15 cellular contexts compared by ENCODE assay signal in the genomic region with DNA sequence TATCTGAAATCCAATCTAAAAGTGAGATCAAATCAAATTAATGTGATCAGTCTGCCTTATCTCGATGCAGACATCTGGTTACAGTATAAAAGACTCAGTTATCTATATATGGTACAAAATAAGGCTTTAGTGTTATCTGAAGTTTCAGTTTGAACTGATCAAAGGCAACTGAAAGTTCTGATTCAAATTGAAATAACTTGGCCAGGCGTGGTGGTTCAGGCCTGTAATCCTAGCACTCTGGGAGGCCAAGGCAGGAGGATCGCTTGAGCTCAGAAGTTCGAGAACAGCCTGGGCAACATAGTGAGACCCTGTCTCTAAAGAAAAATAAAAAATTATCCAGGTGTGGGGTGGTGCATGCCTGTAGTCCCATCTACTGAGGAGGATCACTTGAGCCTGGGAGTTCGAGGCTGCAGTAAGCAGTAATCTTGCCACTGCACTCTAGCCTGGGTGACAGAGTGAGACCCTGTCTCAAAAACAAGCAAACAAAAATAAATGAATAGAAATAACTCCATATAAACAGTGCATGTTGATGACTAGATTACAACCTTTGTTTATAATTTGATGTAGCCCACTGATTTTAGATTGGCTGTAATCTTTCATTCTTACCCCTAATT. TPM values are rescaled to one million over a fixed set of nuclear protein-coding genes. Genes with fewer than 3 reads are reported as not detected.
DNase-seq lines count a peak whose midpoint lies in the region; ATAC-seq, FAIRE-seq and TF ChIP-seq lines count a peak whose summit lies in the region.
"Not testable (repeated sequence)": the region's sequence is repeated elsewhere in the genome, so short reads cannot be mapped to it uniquely, and the experiment has no call there.
"Had no signal": no experiment of that assay in that cellular context is flagged by ENCODE, and none has a peak within 500 bp of the region (broad histone marks: within the 10 kb centered on the region; RNA-seq: fewer than 3 reads in every experiment).

No MANE protein-coding gene starts in this region.

- H2AFZ ChIP-seq in MM.1S (ENCODE audit: low read length) = not testable (repeated sequence)

- peaks cover 100% of the 10 kb centered on the region for H3K79me2 ChIP-seq in MM.1S (ENCODE audit: low read length)

- not testable (repeated sequence) for H3K9me2 ChIP-seq in MM.1S (replicated peaks; ENCODE audit: insufficient read depth, low read length)

- ATAC-seq in GM18909 (IDR thresholded peaks at IDR 0.05; ENCODE audit: poor library complexity, unreplicated experiment) (peak; percentile 80), GM21515 (IDR thresholded peaks at IDR 0.05; ENCODE audit: unreplicated experiment) (peak; percentile 58), HG02798 (IDR thresholded peaks at IDR 0.05; ENCODE audit: poor library complexity, unreplicated experiment) (peak; percentile 72), HG03196 (IDR thresholded peaks at IDR 0.05; ENCODE audit: unreplicated experiment) (peak; percentile 72)
- peak; percentile 27 to 32 for ATAC-seq in activated T-cell treated with anti-CD3 and anti-CD28 coated beads, Interleukin-2, amount 50 U/mL, for 4 hours
- peak; percentile 58 for ATAC-seq in stimulated activated memory B cell treated with anti-CD40 and anti-IgM and Interleukin-4, amounts not matched to agents 10 μg/mL and 1 μg/mL and 100 μg/mL, for 72 hours

- H3K4me1 ChIP-seq in MM.1S (ENCODE audit: low read length) = peaks cover 20% of the 10 kb centered on the region

- not testable (repeated sequence) for TF ChIP-seq CTCF in MM.1S (IDR thresholded peaks at IDR 0.05; ENCODE audit: low read length)

- not testable (repeated sequence) for H4K20me1 ChIP-seq in MM.1S (ENCODE audit: insufficient read depth, low read length)

- not testable (repeated sequence) for H3K4me3 Mint-ChIP-seq in activated T-cell treated with anti-CD3 and anti-CD28 coated beads, Interleukin-2, amount 50 U/mL, for 4 hours
- peak overlapping the region; percentile 36 for H3K4me3 Mint-ChIP-seq in stimulated activated memory B cell treated with anti-CD40 and anti-IgM and Interleukin-4, amounts not matched to agents 10 μg/mL and 1 μg/mL and 100 μg/mL, for 72 hours

- DNase-seq in GM12891 (ENCODE audit: insufficient read length, low spot score); activated T-cell treated with anti-CD3 and anti-CD28 coated beads, Interleukin-2, amount 50 U/mL, for 4 hours: not testable (repeated sequence)
- peak; percentile 80 for DNase-seq in MM.1S

- H3K9me3 ChIP-seq in MM.1S (replicated peaks; ENCODE audit: insufficient read depth, low read length) = not testable (repeated sequence)

- not testable (repeated sequence) for H3K4me1 Mint-ChIP-seq in activated T-cell treated with anti-CD3 and anti-CD28 coated beads, Interleukin-2, amount 50 U/mL, for 4 hours (ENCODE audit: low read depth)
- H3K4me1 Mint-ChIP-seq in stimulated activated memory B cell treated with anti-CD40 and anti-IgM and Interleukin-4, amounts not matched to agents 10 μg/mL and 1 μg/mL and 100 μg/mL, for 72 hours = peaks cover 40% of the 10 kb centered on the region

- H3K36me3 Mint-ChIP-seq in activated T-cell treated with anti-CD3 and anti-CD28 coated beads, Interleukin-2, amount 50 U/mL, for 4 hours (ENCODE audit: insufficient read depth) = not testable (repeated sequence)
- peaks cover 40% of the 10 kb centered on the region for H3K36me3 Mint-ChIP-seq in stimulated activated memory B cell treated with anti-CD40 and anti-IgM and Interleukin-4, amounts not matched to agents 10 μg/mL and 1 μg/mL and 100 μg/mL, for 72 hours

- peak overlapping the region; percentile 51 for H3K9ac ChIP-seq in MM.1S (ENCODE audit: low read length)

- peak overlapping the region; percentile 68 for H3K4me3 ChIP-seq in MM.1S (ENCODE audit: low read length)

- TF ChIP-seq POLR2A in GM12891 (IDR thresholded peaks at IDR 0.05; ENCODE audit: low read depth, low read length) = not testable (repeated sequence)

- peak overlapping the region; percentile 32 for H3K27ac Mint-ChIP-seq in stimulated activated memory B cell treated with anti-CD40 and anti-IgM and Interleukin-4, amounts not matched to agents 10 μg/mL and 1 μg/mL and 100 μg/mL, for 72 hours

- H3K27me3 ChIP-seq in MM.1S (replicated peaks; ENCODE audit: insufficient read depth, low read length) = not testable (repeated sequence)

- peak overlapping the region; percentile 77 for H3K4me2 ChIP-seq in MM.1S (ENCODE audit: low read depth, low read length)

- H3F3A ChIP-seq in MM.1S (ENCODE audit: insufficient read depth, low read length) = peaks cover 90% of the 10 kb centered on the region

- H3K36me3 ChIP-seq in MM.1S (replicated peaks; ENCODE audit: insufficient read depth, low read length) = peaks cover 59% of the 10 kb centered on the region

- peak; percentile 80 for FAIRE-seq in GM12891 (lab: Jason Lieb, UNC)

- peak overlapping the region; percentile 73 for H3K27ac ChIP-seq in MM.1S (ENCODE audit: low read length)

- not testable (repeated sequence) for H3K27me3 Mint-ChIP-seq in activated T-cell treated with anti-CD3 and anti-CD28 coated beads, Interleukin-2, amount 50 U/mL, for 4 hours (ENCODE audit: low read depth); stimulated activated memory B cell treated with anti-CD40 and anti-IgM and Interleukin-4, amounts not matched to agents 10 μg/mL and 1 μg/mL and 100 μg/mL, for 72 hours

- not testable (repeated sequence) for H3K9me3 Mint-ChIP-seq in activated T-cell treated with anti-CD3 and anti-CD28 coated beads, Interleukin-2, amount 50 U/mL, for 4 hours; stimulated activated memory B cell treated with anti-CD40 and anti-IgM and Interleukin-4, amounts not matched to agents 10 μg/mL and 1 μg/mL and 100 μg/mL, for 72 hours

RNA-seq across cellular contexts. Expression of gene JCHAIN, which starts 4.9 kb away (rescaled TPM):
- polyA plus RNA-seq in GM12891 (2012; ENCODE audit: low read depth, missing spikeins) = 110 TPM
- total RNA-seq in activated T-cell treated with anti-CD3 and anti-CD28 coated beads, Interleukin-2, amount 50 U/mL, for 4 hours = 1 to 10 TPM in 2 of 3 donors, under 1 TPM in 1; 0.58 to 1.4 (median 1.1) TPM
- total RNA-seq: activated CD8-positive, alpha-beta memory T cell treated with anti-CD3 and anti-CD28 coated beads for 36 hours; astrocyte; CD8-positive, alpha-beta memory T cell; chondrocyte; Daoy; osteocyte; temporal lobe had no signal
- polyA plus RNA-seq: CD8-positive, alpha-beta memory T cell had no signal

RNA-seq across cellular contexts. Expression of gene UTP3, which starts 26.9 kb away (rescaled TPM):
- 31.5 TPM for polyA plus RNA-seq in GM12891 (2012; ENCODE audit: low read depth, missing spikeins)
- 10 to 100 TPM; 49.2 to 54.8 (median 51.4) TPM for total RNA-seq in activated T-cell treated with anti-CD3 and anti-CD28 coated beads, Interleukin-2, amount 50 U/mL, for 4 hours

RNA-seq across cellular contexts. Expression of gene ENAM, which starts 32.9 kb away (rescaled TPM):
- polyA plus RNA-seq in GM12891 (2012; ENCODE audit: low read depth, missing spikeins) = not detected
- not detected for total RNA-seq in activated T-cell treated with anti-CD3 and anti-CD28 coated beads, Interleukin-2, amount 50 U/mL, for 4 hours
- total RNA-seq: activated CD8-positive, alpha-beta memory T cell treated with anti-CD3 and anti-CD28 coated beads for 36 hours; CD8-positive, alpha-beta memory T cell; chondrocyte; Daoy; osteocyte; temporal lobe had no signal
- polyA plus RNA-seq: CD8-positive, alpha-beta memory T cell had no signal

Comparison
In these comparisons a context has a peak if more than half of its experiments do, and no peak if none do; other contexts are left out.
1. ATAC-seq: peak in every context shown above with its lines; median percentile 80 in GM18909; 72 in HG02798; 72 in HG03196; 58 in GM21515; 58 in stimulated activated memory B cell treated with anti-CD40 and anti-IgM and Interleukin-4, amounts not matched to agents 10 μg/mL and 1 μg/mL and 100 μg/mL, for 72 hours; 30 in activated T-cell treated with anti-CD3 and anti-CD28 coated beads, Interleukin-2, amount 50 U/mL, for 4 hours.